Comparison of ENCODE assay signal across 8 cellular contexts in the genomic region with DNA sequence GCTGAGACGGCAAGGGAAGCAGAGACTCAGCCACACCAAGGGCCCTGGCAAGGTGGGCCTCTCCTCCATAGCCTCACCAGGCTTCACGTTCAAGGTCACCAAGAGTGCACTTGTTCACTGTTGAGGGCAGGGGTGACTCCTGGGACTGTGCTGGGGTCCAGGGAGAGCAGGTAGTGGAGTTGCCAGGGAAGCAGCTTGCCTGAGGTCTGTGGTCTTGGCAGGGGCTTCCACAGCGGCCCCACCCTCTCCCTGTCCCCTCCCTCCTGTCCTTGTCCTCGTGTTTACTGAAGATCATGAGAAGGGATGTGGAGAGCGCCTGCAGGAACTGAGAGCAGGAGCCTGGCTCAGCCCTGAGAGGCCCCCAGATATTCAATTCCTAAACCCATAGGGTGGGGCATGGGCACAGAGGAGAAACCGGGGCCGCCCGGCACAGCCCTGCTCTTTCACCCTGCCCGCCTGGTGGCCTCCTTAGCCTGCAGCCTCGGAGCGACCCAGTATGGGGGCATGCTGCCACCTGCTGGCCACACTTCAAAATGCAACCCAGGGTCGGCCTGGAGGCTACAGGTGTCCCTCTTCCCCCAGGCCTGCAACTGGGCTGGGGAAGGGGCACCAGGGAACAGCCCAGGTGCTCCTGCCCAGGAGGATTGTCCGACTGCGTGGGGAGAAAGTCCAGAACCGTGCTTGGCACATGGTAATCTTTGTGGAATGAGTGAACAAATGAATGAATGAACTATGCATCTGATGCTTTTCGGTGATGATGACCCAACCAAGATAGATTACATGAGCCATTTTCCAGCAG. TPM values are rescaled to one million over a fixed set of nuclear protein-coding genes. Genes with fewer than 3 reads are reported as not detected.
DNase-seq lines count a peak whose midpoint lies in the region; ATAC-seq and TF ChIP-seq lines count a peak whose summit lies in the region.
"Not testable (repeated sequence)": the region's sequence is repeated elsewhere in the genome, so short reads cannot be mapped to it uniquely, and the experiment has no call there.

No MANE protein-coding gene starts in this region.

- H3K36me3 ChIP-seq in BLaER1; colonic mucosa; liver (ENCODE audit: control insufficient read depth in 4 of 4, insufficient read depth in 3 of 4, low read depth in 1 of 4, low read length in 3 of 4): not testable (repeated sequence)

- ATAC-seq in GM19328 (IDR thresholded peaks at IDR 0.05; ENCODE audit: unreplicated experiment) = peak; percentile 60
- ATAC-seq in HG03469 (IDR thresholded peaks at IDR 0.05; ENCODE audit: unreplicated experiment) = peak; percentile 52

- H3K9ac ChIP-seq in BLaER1; colonic mucosa (ENCODE audit: low read depth in 2 of 2, low read length in 2 of 2); liver (ENCODE audit: low read depth in 1 of 2, low read length in 2 of 2): not testable (repeated sequence)

- peak; percentile 84 to 89 for TF ChIP-seq RAD21 in liver (IDR thresholded peaks at IDR 0.05)

- H3K27ac ChIP-seq in BLaER1; colonic mucosa; liver (ENCODE audit: low read depth in 1 of 2, low read length in 2 of 2): not testable (repeated sequence)

- peak overlapping the region; percentile 43 for H3K4me2 ChIP-seq in BLaER1

- intact Hi-C loops in colonic mucosa (cut with DNase I) = not testable (repeated sequence)

- TF ChIP-seq CTCF in colonic mucosa (IDR thresholded peaks at IDR 0.05) (peak; percentile 93), liver (IDR thresholded peaks at IDR 0.05; ENCODE audit: low read depth, low read length, missing input control) (peak; percentile 87)

- not testable (repeated sequence) for H3K27me3 ChIP-seq in BLaER1; colonic mucosa; liver (ENCODE audit: control insufficient read depth in 4 of 4, insufficient read depth in 4 of 4, low read length in 3 of 4)

- H3K4me1 ChIP-seq in BLaER1 = peaks cover 11% of the 10 kb centered on the region
- H3K4me1 ChIP-seq in colonic mucosa; liver (ENCODE audit: control insufficient read depth in 4 of 4, insufficient read depth in 4 of 4, low read length in 3 of 4): not testable (repeated sequence)

- H4K20me1 ChIP-seq in BLaER1 = not testable (repeated sequence)

- H3K4me3 ChIP-seq in BLaER1; colonic mucosa; liver (ENCODE audit: low read depth in 1 of 3, low read length in 3 of 3): not testable (repeated sequence)

- H3K9me3 ChIP-seq in BLaER1; colonic mucosa; liver (ENCODE audit: control insufficient read depth in 4 of 4, low read length in 3 of 4): not testable (repeated sequence)

- 14% methylated on average over 16 of the region's 16 CpGs for WGBS in liver

- DNase-seq in NCI-H774 (lab: John Stamatoyannopoulos, UW) (peak; percentile 33), colonic mucosa (peak; percentile 89)
- peak; percentile 84 to 87 for DNase-seq in activated CD4-positive, alpha-beta T cell treated with anti-CD3 and anti-CD28 coated beads, Interleukin-2, amount 50 U/mL, for 24 hours (ENCODE audit: low read depth in 1 of 2, low spot score in 1 of 2)
- peak; percentile 76 to 86 for DNase-seq in stimulated activated CD4-positive, alpha-beta T cell treated with anti-CD3 and anti-CD28 coated beads, Interleukin-4, amount 100 ng/mL, for 4 hours

RNA-seq across cellular contexts. Expression of gene ALPI, which starts 15.5 kb away (rescaled TPM):
- total RNA-seq in colonic mucosa (10 to 100 TPM in 1 of 2 donors, 1 to 10 TPM in 1; 9.4 to 27.1 TPM), liver (not detected)
- polyA plus RNA-seq in liver = under 1 TPM in 1 of 2 donors, not detected in 1; 0.02 TPM

RNA-seq across cellular contexts. Expression of gene ALPG, which starts 33.8 kb away (rescaled TPM):
- 1 to 10 TPM; 1.7 to 3.3 TPM for total RNA-seq in colonic mucosa
- not detected for total RNA-seq in liver
- not detected for polyA plus RNA-seq in liver

RNA-seq across cellular contexts. Expression of gene ECEL1, which starts 47.2 kb away (rescaled TPM):
- total RNA-seq in colonic mucosa (under 1 TPM; 0.12 to 0.40 TPM), liver (1 to 10 TPM in 1 of 2 donors, not detected in 1; 1.8 TPM)
- polyA plus RNA-seq in liver = under 1 TPM in 1 of 2 donors, not detected in 1; 0.67 TPM

Comparison
In these comparisons a context has a peak if more than half of its experiments do, and no peak if none do; other contexts are left out.
1. DNase-seq: peak in every context shown above with its lines; median percentile 89 in colonic mucosa; 86 in activated CD4-positive, alpha-beta T cell treated with anti-CD3 and anti-CD28 coated beads, Interleukin-2, amount 50 U/mL, for 24 hours; 81 in stimulated activated CD4-positive, alpha-beta T cell treated with anti-CD3 and anti-CD28 coated beads, Interleukin-4, amount 100 ng/mL, for 4 hours; 33 in NCI-H774.
2. RNA of gene ALPI, which starts 15.5 kb away (total RNA-seq): 9.4 to 27.1 TPM in colonic mucosa; not detected in liver; every median in the first group is over 10 times any median in the second.